8 cellular contexts compared by ENCODE assay signal in genomic region chr3:169668957-169669681, GRCh38. TPM values are rescaled to one million over a fixed set of nuclear protein-coding genes. Genes with fewer than 3 reads are reported as not detected.
A peak's percentile ranks its signal among the peaks of the same experiment; 100 is the strongest.
DNase-seq lines count a peak whose midpoint lies in the region; ATAC-seq and TF ChIP-seq lines count a peak whose summit lies in the region.

No MANE protein-coding gene starts in this region.

- peak; percentile 82 for DNase-seq in activated CD4-positive, alpha-beta T cell treated with anti-CD3 and anti-CD28 coated beads for 36 hours
- no peak for DNase-seq in activated CD4-positive, alpha-beta T cell treated with anti-CD3 and anti-CD28 coated beads for 1 hour
- DNase-seq in SHP77 treated with DMSO at 0.1 percent for 48 hours (lab: John Stamatoyannopoulos, UW) (peak; percentile 5), cerebellar cortex (ENCODE audit: low spot score) (peak; percentile 22), kidney epithelial cell (ENCODE audit: low read depth) (no peak)
- peak; percentile 74 for DNase-seq in stimulated activated CD4-positive, alpha-beta T cell treated with anti-CD3 and anti-CD28 coated beads, Interleukin-15, amount 100 ng/mL, for 24 hours

- H3K36me3 Mint-ChIP-seq in activated CD4-positive, alpha-beta T cell treated with anti-CD3 and anti-CD28 coated beads for 36 hours (ENCODE audit: low read depth) = no peaks in the 10 kb centered on the region

- H3K4me3 Mint-ChIP-seq in activated CD4-positive, alpha-beta T cell treated with anti-CD3 and anti-CD28 coated beads for 36 hours = peak overlapping the region; percentile 13

- H3K27me3 ChIP-seq in kidney epithelial cell (ENCODE audit: control insufficient read depth, insufficient read depth, low read length) = peaks cover 37% of the 10 kb centered on the region

- ATAC-seq in activated CD4-positive, alpha-beta T cell treated with anti-CD3 and anti-CD28 coated beads for 36 hours = peak; percentile 94

- peaks cover 5% of the 10 kb centered on the region for H3K4me1 ChIP-seq in HEK293 (ENCODE audit: control insufficient read depth, insufficient read depth, low read length)

- peak overlapping the region; percentile 93 for H3K27ac ChIP-seq in HEK293 (ENCODE audit: extremely low read depth, low read depth, low read length)

- no peaks in the 10 kb centered on the region for H3K9me3 ChIP-seq in HEK293 (ENCODE audit: control insufficient read depth, insufficient read depth, low read depth, low read length)

- TF ChIP-seq CTCF in HEK293 (tag by site-specific recombination; IDR thresholded peaks at IDR 0.05) = peak; percentile 93
- peak; percentile 93 for TF ChIP-seq CTCF in LNCAP (IDR thresholded peaks at IDR 0.05)
- peak; percentile 92 for TF ChIP-seq CTCF in kidney epithelial cell (IDR thresholded peaks at IDR 0.05; ENCODE audit: insufficient read depth, low read length, poor library complexity, severe bottlenecking)

- no peak overlapping the region for H3K27ac Mint-ChIP-seq in activated CD4-positive, alpha-beta T cell treated with anti-CD3 and anti-CD28 coated beads for 36 hours

- H3K27me3 Mint-ChIP-seq in activated CD4-positive, alpha-beta T cell treated with anti-CD3 and anti-CD28 coated beads for 36 hours = peaks cover 72% of the 10 kb centered on the region

- H3K4me3 ChIP-seq in HEK293 (ENCODE audit: low read depth, low read length) = peak overlapping the region; percentile 49
- H3K4me3 ChIP-seq in kidney epithelial cell (ENCODE audit: low read depth, low read length) = peak overlapping the region; percentile 46

- peaks cover 7% of the 10 kb centered on the region for H3K9me3 Mint-ChIP-seq in activated CD4-positive, alpha-beta T cell treated with anti-CD3 and anti-CD28 coated beads for 36 hours (ENCODE audit: low read depth)

- POLR2A ChIA-PET in activated CD4-positive, alpha-beta T cell treated with anti-CD3 and anti-CD28 coated beads for 36 hours (lab: Charles Lee) = no interaction called here
- POLR2A ChIA-PET in HEK293 (lab: Yijun Ruan, JAX) = interaction anchor here (0.7 to 1.9 kb wide), 3 partner anchors 95 to 1457 kb away, joined by 3 to 6 read pairs (median 3); partner anchors contain the start of gene TERC

- CTCF ChIA-PET in activated CD4-positive, alpha-beta T cell treated with anti-CD3 and anti-CD28 coated beads for 36 hours (lab: Charles Lee) = interaction anchor here (0.5 to 3.5 kb wide), 11 partner anchors 8 to 610 kb away, joined by 3 to 22 read pairs (median 4); no protein-coding TSS in a partner anchor
- CTCF ChIA-PET in HEK293 (lab: Yijun Ruan, JAX) = interaction anchor here (0.5 to 3.5 kb wide), 30 partner anchors 29 to 1457 kb away, joined by 3 to 25 read pairs (median 4); no protein-coding TSS in a partner anchor

- intact Hi-C loops in activated CD4-positive, alpha-beta T cell treated with anti-CD3 and anti-CD28 coated beads for 36 hours (cut with DNase I, micrococcal nuclease) = loop anchor here (1.0 to 5.0 kb wide), 5 partner anchors 107 to 804 kb away; no protein-coding TSS in a partner anchor

- H3K36me3 ChIP-seq in HEK293 (ENCODE audit: control insufficient read depth in 2 of 2, insufficient read depth in 1 of 2, low read length in 2 of 2) = no peaks in the 10 kb centered on the region
- H3K36me3 ChIP-seq in kidney epithelial cell (ENCODE audit: control insufficient read depth, insufficient read depth, low read length) = no peaks in the 10 kb centered on the region

- H3K4me1 Mint-ChIP-seq in activated CD4-positive, alpha-beta T cell treated with anti-CD3 and anti-CD28 coated beads for 36 hours = peaks cover 11% of the 10 kb centered on the region

TF ChIP-seq in HEK293, 187 proteins besides CTCF, POLR2A, EP300 and RAD21 (continues in another document):
- no peak; the same call in 1 of the 2 replicates for TF ChIP-seq KLF1 (tag by site-specific recombination; IDR thresholded peaks at IDR 0.05)
- TF ChIP-seq PBX3 (CRISPR knock-in tag; IDR thresholded peaks at IDR 0.05) = no peak
- no peak for TF ChIP-seq ZNF701 (tag by site-specific recombination; IDR thresholded peaks at IDR 0.05)
- TF ChIP-seq ZNF629 (tag by site-specific recombination; IDR thresholded peaks at IDR 0.05) = no peak
- TF ChIP-seq REST (tag by site-specific recombination; IDR thresholded peaks at IDR 0.05) = no peak
- peak; percentile 20; the same call in 1 of the 2 replicates for TF ChIP-seq ZNF501 (tag by site-specific recombination; IDR thresholded peaks at IDR 0.05)
- TF ChIP-seq ZBTB6 (tag by site-specific recombination; IDR thresholded peaks at IDR 0.05) = no peak
- TF ChIP-seq ZNF10 (tag by site-specific recombination; IDR thresholded peaks at IDR 0.05) = no peak
- no peak; the same call in 1 of the 2 replicates for TF ChIP-seq ZNF366 (tag by site-specific recombination; conservative IDR thresholded peaks at IDR 0.05)
- TF ChIP-seq ZBTB26 (tag by site-specific recombination; optimal IDR thresholded peaks at IDR 0.05) = peak; percentile 92
- 0 out of 2 replicates have a peak, but pooled peaks have one; percentile 35 for TF ChIP-seq BCL11A (tag by site-specific recombination; IDR thresholded peaks at IDR 0.05; ENCODE audit: low read depth)
- peak; percentile 75 for TF ChIP-seq KLF17 (tag by site-specific recombination; IDR thresholded peaks at IDR 0.05)
- 0 out of 2 replicates have a peak, but pooled peaks have one; percentile 6 for TF ChIP-seq WT1 (tag by site-specific recombination; IDR thresholded peaks at IDR 0.05)
- no peak for TF ChIP-seq ZNF202 (tag by site-specific recombination; IDR thresholded peaks at IDR 0.05; ENCODE audit: borderline replicate concordance)
- TF ChIP-seq ZNF394 (tag by site-specific recombination; IDR thresholded peaks at IDR 0.05; ENCODE audit: borderline replicate concordance) = no peak

RNA-seq across cellular contexts. Expression of gene MECOM, which starts 5.6 kb away (rescaled TPM):
- total RNA-seq in activated CD4-positive, alpha-beta T cell treated with anti-CD3 and anti-CD28 coated beads for 36 hours = not detected
- total RNA-seq in kidney epithelial cell = 12.4 and 12.6 TPM in 2 replicates

Comparison
In these comparisons a context has a peak if more than half of its experiments do, and no peak if none do; other contexts are left out.
1. DNase-seq: peak in activated CD4-positive, alpha-beta T cell treated with anti-CD3 and anti-CD28 coated beads for 36 hours (single experiment), SHP77 treated with DMSO at 0.1 percent for 48 hours (single experiment), cerebellar cortex (single experiment) and stimulated activated CD4-positive, alpha-beta T cell treated with anti-CD3 and anti-CD28 coated beads, Interleukin-15, amount 100 ng/mL, for 24 hours (single experiment); none in activated CD4-positive, alpha-beta T cell treated with anti-CD3 and anti-CD28 coated beads for 1 hour (single experiment) and kidney epithelial cell (single experiment).
2. RNA of gene MECOM, which starts 5.6 kb away (total RNA-seq): 12.4 to 12.6 TPM in kidney epithelial cell; not detected in activated CD4-positive, alpha-beta T cell treated with anti-CD3 and anti-CD28 coated beads for 36 hours; every median in the first group is over 10 times any median in the second.
3. Peak in every context shown above with its lines, with median percentiles within 50 percentile points of each other: CTCF ChIP-seq.